Comparison of ENCODE assay signal across 15 cellular contexts in genomic region chr5:95871407-95871806, GRCh38.
"Had no signal": no experiment of that assay in that cellular context is flagged by ENCODE, and none has a peak within 500 bp of the region (broad histone marks: within the 10 kb centered on the region; RNA-seq: fewer than 3 reads in every experiment).

No MANE protein-coding gene starts in this region.

- H3K4me1 Mint-ChIP-seq: nephron had no signal

- H3K27me3 Mint-ChIP-seq: stimulated activated memory B cell treated with anti-CD40 and anti-IgM and Interleukin-4, amounts not matched to agents 10 μg/mL and 1 μg/mL and 100 μg/mL, for 72 hours; T-helper 17 cell had no signal

- H3K27ac Mint-ChIP-seq: nephron, T-helper 17 cell had no signal

- H3K36me3 Mint-ChIP-seq: stimulated activated memory B cell treated with anti-CD40 and anti-IgM and Interleukin-4, amounts not matched to agents 10 μg/mL and 1 μg/mL and 100 μg/mL, for 72 hours had no signal

- H3K4me3 Mint-ChIP-seq: central memory CD8-positive, alpha-beta T cell; nephron; stimulated activated memory B cell treated with anti-CD40 and anti-IgM and Interleukin-4, amounts not matched to agents 10 μg/mL and 1 μg/mL and 100 μg/mL, for 72 hours; T-helper 17 cell had no signal

- ATAC-seq: stimulated activated memory B cell treated with anti-CD40 and anti-IgM and Interleukin-4, amounts not matched to agents 10 μg/mL and 1 μg/mL and 100 μg/mL, for 72 hours; T-helper 17 cell had no signal

- H3K9me3 Mint-ChIP-seq: central memory CD8-positive, alpha-beta T cell; nephron; stimulated activated memory B cell treated with anti-CD40 and anti-IgM and Interleukin-4, amounts not matched to agents 10 μg/mL and 1 μg/mL and 100 μg/mL, for 72 hours had no signal

- DNase-seq: activated CD4-positive, CD25-positive, alpha-beta regulatory T cell treated with anti-CD3 and anti-CD28 coated beads, Interleukin-2, amount 50 U/mL, for 72 hours; activated effector memory CD4-positive, alpha-beta T cell treated with Interleukin-2 at 50 U/mL for 16 hours; activated T-cell treated with anti-CD3 and anti-CD28 coated beads for 4 hours; aorta; brain microvascular endothelial cell; colonic mucosa; hypothalamus; lower lobe of right lung; sigmoid colon; SJCRH30; stimulated activated CD4-positive, alpha-beta T cell treated with anti-CD3 and anti-CD28 coated beads, Interleukin-4, amount 100 ng/mL, for 24 hours; T-helper 17 cell had no signal
